In genomic region chr15:99961011-99961441, GRCh38 we compare ENCODE assay signal across 10 cellular contexts.
DNase-seq lines count a peak whose midpoint lies in the region; ATAC-seq and TF ChIP-seq lines count a peak whose summit lies in the region.
"Had no signal": no experiment of that assay in that cellular context is flagged by ENCODE, and none has a peak within 500 bp of the region (broad histone marks: within the 10 kb centered on the region; RNA-seq: fewer than 3 reads in every experiment).

No MANE protein-coding gene starts in this region.

- ATAC-seq in HG02970 (IDR thresholded peaks at IDR 0.05; ENCODE audit: low FRiP score, unreplicated experiment) = no peak
- no peak for ATAC-seq in GM21423 (IDR thresholded peaks at IDR 0.05; ENCODE audit: unreplicated experiment)

- H3K4me3 ChIP-seq in dorsolateral prefrontal cortex = no peak overlapping the region
- H3K4me3 ChIP-seq: thyroid gland had no signal

- H3K27ac ChIP-seq in dorsolateral prefrontal cortex = no peak overlapping the region
- H3K27ac ChIP-seq: epithelial cell of prostate, thyroid gland had no signal

- intact Hi-C loops in dorsolateral prefrontal cortex (cut with DNase I) = no loop called here

- TF ChIP-seq CTCF in dorsolateral prefrontal cortex (IDR thresholded peaks at IDR 0.05 in 54 of 56, conservative IDR thresholded peaks at IDR 0.05 in 2 of 56; ENCODE audit: low read depth in 1 of 56, partially characterized antibody in 56 of 56) = peak in 50 of 56 donors; percentile 26 to 64 (median 43)

- H3K27me3 ChIP-seq in dorsolateral prefrontal cortex = peaks cover 0 to 20% (median 0%) of the 10 kb centered on the region in 45 donors
- H3K27me3 ChIP-seq: thyroid gland had no signal

- DNase-seq in GM03348 (ENCODE audit: low spot score) = peak; percentile 3
- peak; percentile 40 for DNase-seq in MV-4-11 (lab: John Stamatoyannopoulos, UW)
- DNase-seq in dorsolateral prefrontal cortex = peak in 3 of 10 donors; percentile 41 to 48 (median 42)
- DNase-seq in mesenteric fat pad (ENCODE audit: low spot score) = peak; percentile 73
- DNase-seq in GF-D8 (lab: John Stamatoyannopoulos, UW) = no peak
- DNase-seq in NCI-H2227 (lab: John Stamatoyannopoulos, UW; ENCODE audit: unreplicated experiment) = no peak

Comparison
In these comparisons a context has a peak if more than half of its experiments do, and no peak if none do; other contexts are left out.
1. DNase-seq: peak in GM03348 (single experiment), MV-4-11 (single experiment) and mesenteric fat pad (single experiment); none in GF-D8 (single experiment) and NCI-H2227 (single experiment).